24 cellular contexts compared by ENCODE assay signal in the genomic region with DNA sequence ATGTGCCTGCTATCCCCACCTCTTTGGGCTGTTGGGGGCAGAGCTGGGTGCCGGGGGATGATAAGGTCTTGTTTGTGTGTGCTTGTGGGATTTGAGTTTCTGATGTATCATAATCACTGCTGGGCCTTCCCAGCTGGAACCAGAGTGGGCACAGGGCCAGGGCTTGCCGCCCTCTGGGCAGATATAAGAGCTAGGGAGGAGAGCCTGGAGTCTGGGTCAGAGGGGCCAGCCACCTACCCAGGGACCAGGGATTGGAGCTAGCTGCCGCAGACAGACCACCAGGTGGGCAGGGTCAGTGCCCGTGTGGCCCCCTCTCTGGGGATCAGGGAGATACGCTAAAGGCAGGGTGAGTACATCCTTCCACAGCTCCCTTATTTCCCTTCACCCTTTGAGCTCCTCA. TPM values are rescaled to one million over a fixed set of nuclear protein-coding genes. Genes with fewer than 3 reads are reported as not detected.
DNase-seq lines count a peak whose midpoint lies in the region; ATAC-seq and TF ChIP-seq lines count a peak whose summit lies in the region.
"Had no signal": no experiment of that assay in that cellular context is flagged by ENCODE, and none has a peak within 500 bp of the region (broad histone marks: within the 10 kb centered on the region; RNA-seq: fewer than 3 reads in every experiment).

No MANE protein-coding gene starts in this region.

- H3K4me2 ChIP-seq in IMR-90 (ENCODE audit: low read depth, low read length) (no peak overlapping the region), parathyroid adenoma (ENCODE audit: low read length) (no peak overlapping the region)

- TF ChIP-seq RAD21 in IMR-90 (IDR thresholded peaks at IDR 0.05; ENCODE audit: low read length) = no peak

- no CpG with 5 or more reads among the region's 5 CpGs for WGBS in IMR-90 (ENCODE audit: extremely low coverage in 2 of 2, insufficient read length in 1 of 2), 2 experiments

- H2AK9ac ChIP-seq in IMR-90 (replicated peaks; ENCODE audit: low read depth, low read length, poor library complexity) = no peak overlapping the region

- no peak overlapping the region for H2AK5ac ChIP-seq in IMR-90 (ENCODE audit: low read depth, low read length)

- BruUV-seq in IMR-90 (replicated peaks; lab: Mats Ljungman, UMichigan) = no TSS peak

- no peak overlapping the region for H2BK120ac ChIP-seq in IMR-90 (ENCODE audit: low read depth, low read length)

- no peak overlapping the region for H4K8ac ChIP-seq in IMR-90 (ENCODE audit: low read depth in 2 of 2, low read length in 2 of 2)

- dilution Hi-C loops in IMR-90 (cut with HindIII; ENCODE audit: low sequenced_read_pairs, unreplicated experiment) = no loop called here

- H2AFZ ChIP-seq in IMR-90 (replicated peaks; ENCODE audit: low read length, poor library complexity) = no peak overlapping the region
- peak overlapping the region; percentile 46 for H2AFZ ChIP-seq in parathyroid adenoma

- TF ChIP-seq POLR2A in IMR-90 (IDR thresholded peaks at IDR 0.05; ENCODE audit: low read depth, low read length) = no peak

- intact Hi-C loops in IMR-90 (cut with micrococcal nuclease) (no loop called here), colonic mucosa (cut with DNase I) (no loop called here)

- TF ChIP-seq CTCF in IMR-90 (conservative IDR thresholded peaks at IDR 0.05; ENCODE audit: low read depth, low read length) (no peak), parathyroid adenoma (IDR thresholded peaks at IDR 0.05) (no peak), colonic mucosa (IDR thresholded peaks at IDR 0.05) (no peak)

- CTCF ChIA-PET in IMR-90 (lab: Yijun Ruan, JAX) = no interaction called here

- no peak overlapping the region for H2BK15ac ChIP-seq in IMR-90 (ENCODE audit: low read depth, low read length)

- in situ Hi-C loops in IMR-90 (cut with MboI; ENCODE audit: low sequenced_read_pairs) = no loop called here

- H3K4ac ChIP-seq in IMR-90 (ENCODE audit: low read depth, low read length) = no peak overlapping the region

- no peak overlapping the region for H3K18ac ChIP-seq in IMR-90 (ENCODE audit: low read depth, low read length)

- no peak overlapping the region for H2BK5ac ChIP-seq in IMR-90 (ENCODE audit: low read depth, low read length, poor library complexity, severe bottlenecking)

- H3K56ac ChIP-seq in IMR-90 (ENCODE audit: extremely low read depth, insufficient read depth, low read length) = no peak overlapping the region

- H3K4me1 ChIP-seq in IMR-90 (ENCODE audit: control insufficient read depth, insufficient read depth, low read length) (no peaks in the 10 kb centered on the region), SJCRH30 (no peaks in the 10 kb centered on the region; the same call in 1 of the 2 replicates), parathyroid adenoma (peaks cover 9% of the 10 kb centered on the region), colonic mucosa (peaks cover 4% of the 10 kb centered on the region)
- H3K4me1 ChIP-seq: right lobe of liver had no signal

- POLR2A ChIA-PET in IMR-90 (lab: Charles Lee; ENCODE audit: unreplicated experiment) = no interaction called here

- no peaks in the 10 kb centered on the region for H3K9me3 ChIP-seq in IMR-90 (ENCODE audit: control insufficient read depth, insufficient read depth, low read length)
- no peaks in the 10 kb centered on the region for H3K9me3 ChIP-seq in SJCRH30 (replicated peaks)
- H3K9me3 ChIP-seq in parathyroid adenoma (ENCODE audit: control insufficient read depth, low read length) = no peaks in the 10 kb centered on the region
- no peaks in the 10 kb centered on the region for H3K9me3 ChIP-seq in colonic mucosa
- H3K9me3 ChIP-seq: right lobe of liver, suprapubic skin had no signal

- no peaks in the 10 kb centered on the region for H4K20me1 ChIP-seq in IMR-90 (ENCODE audit: insufficient read depth, low read length)

- no peak overlapping the region for H3K23ac ChIP-seq in IMR-90 (ENCODE audit: low read depth, low read length)

- no peak overlapping the region for H2BK20ac ChIP-seq in IMR-90 (ENCODE audit: low read depth, low read length)

- no peak overlapping the region for H3K14ac ChIP-seq in IMR-90 (replicated peaks; ENCODE audit: low read depth, low read length)

- no peaks in the 10 kb centered on the region for H3K36me3 ChIP-seq in IMR-90 (ENCODE audit: control insufficient read depth, insufficient read depth, low read length)
- H3K36me3 ChIP-seq in SJCRH30 = no peaks in the 10 kb centered on the region
- no peaks in the 10 kb centered on the region for H3K36me3 ChIP-seq in parathyroid adenoma (ENCODE audit: control insufficient read depth, insufficient read depth, low read length)
- no peaks in the 10 kb centered on the region for H3K36me3 ChIP-seq in colonic mucosa
- H3K36me3 ChIP-seq: right lobe of liver, suprapubic skin, WERI-Rb-1 had no signal

- peak; percentile 44 for ATAC-seq in IMR-90 (ENCODE audit: low read depth)
- ATAC-seq: T-helper 17 cell had no signal

- H4K5ac ChIP-seq in IMR-90 (ENCODE audit: low read depth, low read length) = no peak overlapping the region

- no peaks in the 10 kb centered on the region for H3K9me1 ChIP-seq in IMR-90 (ENCODE audit: insufficient read depth, low read length)

- H3K9ac ChIP-seq in IMR-90 (ENCODE audit: low read depth, low read length) = no peak overlapping the region
- no peak overlapping the region for H3K9ac ChIP-seq in parathyroid adenoma
- H3K9ac ChIP-seq in colonic mucosa (ENCODE audit: low read depth in 2 of 2, low read length in 2 of 2) = no peak overlapping the region

- H3K79me2 ChIP-seq in parathyroid adenoma = no peaks in the 10 kb centered on the region

- DNase-seq in NCI-H1105 treated with DMSO at 0.1 percent for 48 hours (lab: John Stamatoyannopoulos, UW) (peak; percentile 13), NCI-H1105 (lab: John Stamatoyannopoulos, UW) (no peak), IMR-90 (no peak), SJCRH30 (peak; percentile 49 to 61), colonic mucosa (no peak), hepatic stellate cell (ENCODE audit: low spot score) (no peak), activated gamma-delta T cell treated with Interleukin-2 at 50 U/mL for 16 hours (no peak)
- DNase-seq: activated CD4-positive, alpha-beta T cell treated with anti-CD3 and anti-CD28 coated beads, Interleukin-2, amount 50 U/mL, for 4 hours; activated naive CD4-positive, alpha-beta T cell treated with Interleukin-2 at 50 U/mL for 16 hours; caudate nucleus; foreskin melanocyte; MM.1S; naive B cell; NCI-H2029 treated with DMSO at 0.1 percent for 48 hours; NCI-H526; SIG-M5; T-helper 17 cell; WERI-Rb-1 had no signal

- H3K27me3 ChIP-seq in IMR-90 (ENCODE audit: control insufficient read depth, insufficient read depth, low read length) (no peaks in the 10 kb centered on the region; the same call in 1 of the 2 replicates), SJCRH30 (peaks cover 6% of the 10 kb centered on the region; the same call in 1 of the 2 replicates), parathyroid adenoma (ENCODE audit: control insufficient read depth, insufficient read depth, low read length) (no peaks in the 10 kb centered on the region), colonic mucosa (no peaks in the 10 kb centered on the region)
- H3K27me3 ChIP-seq: right lobe of liver, suprapubic skin had no signal

- H3K27ac ChIP-seq in IMR-90 (ENCODE audit: insufficient read depth, low read length) (no peak overlapping the region), SJCRH30 (no peak overlapping the region), parathyroid adenoma (no peak overlapping the region), colonic mucosa (no peak overlapping the region)
- H3K27ac ChIP-seq: right lobe of liver, suprapubic skin, WERI-Rb-1 had no signal

- no peaks in the 10 kb centered on the region for H3K79me1 ChIP-seq in IMR-90 (ENCODE audit: low read depth in 1 of 2, low read length in 2 of 2)

- H3K4me3 ChIP-seq in IMR-90 (ENCODE audit: insufficient read depth, low read depth, low read length) (no peak overlapping the region), SJCRH30 (no peak overlapping the region), parathyroid adenoma (ENCODE audit: low read depth, low read length) (no peak overlapping the region), colonic mucosa (no peak overlapping the region)
- H3K4me3 ChIP-seq: right lobe of liver, suprapubic skin had no signal

- no peak overlapping the region for H4K91ac ChIP-seq in IMR-90 (ENCODE audit: insufficient read depth, low read depth, low read length)

TF ChIP-seq in IMR-90, 13 proteins besides CTCF, POLR2A, EP300 and RAD21:
- TF ChIP-seq RFX5 (IDR thresholded peaks at IDR 0.05; ENCODE audit: low read depth, low read length) (no peak), ELK1 (IDR thresholded peaks at IDR 0.05; ENCODE audit: borderline replicate concordance, low read depth, low read length) (no peak), CEBPB (IDR thresholded peaks at IDR 0.05; ENCODE audit: low read depth, low read length) (no peak)

RNA-seq across cellular contexts. Expression of gene TLDC2, which starts 3.1 kb away (rescaled TPM):
- under 0.01 and 0.18 TPM in 2 replicates for total RNA-seq in IMR-90 (2012; rRNA removed)
- 0.07 and 0.19 TPM in 2 replicates for polyA plus RNA-seq in IMR-90 (2012; rRNA removed)
- 0.05 and 0.08 TPM in 2 replicates for polyA plus RNA-seq in IMR-90 (2012; cell fraction: cytosol; rRNA removed)
- 0.07 and 0.10 TPM in 2 replicates for polyA plus RNA-seq in IMR-90 (2012; cell fraction: nucleus; rRNA removed; ENCODE audit: low replicate concordance)
- total RNA-seq in SJCRH30 (2014; rRNA removed; shearing (Covaris generic)) = 1.8 and 1.9 TPM in 2 replicates
- 10 to 100 TPM; 18.1 to 29.7 TPM for total RNA-seq in colonic mucosa
- total RNA-seq: A172, OCI-LY7, osteocyte, suprapubic skin, T-helper 17 cell had no signal

Comparison
In these comparisons a context has a peak if more than half of its experiments do, and no peak if none do; other contexts are left out.
1. DNase-seq: peak in NCI-H1105 treated with DMSO at 0.1 percent for 48 hours (single experiment) and SJCRH30 (2 of 2); none in NCI-H1105 (single experiment), IMR-90 (single experiment), colonic mucosa (single experiment), hepatic stellate cell (single experiment) and activated gamma-delta T cell treated with Interleukin-2 at 50 U/mL for 16 hours (single experiment).